1 cellular context compared by ENCODE assay signal in the genomic region with DNA sequence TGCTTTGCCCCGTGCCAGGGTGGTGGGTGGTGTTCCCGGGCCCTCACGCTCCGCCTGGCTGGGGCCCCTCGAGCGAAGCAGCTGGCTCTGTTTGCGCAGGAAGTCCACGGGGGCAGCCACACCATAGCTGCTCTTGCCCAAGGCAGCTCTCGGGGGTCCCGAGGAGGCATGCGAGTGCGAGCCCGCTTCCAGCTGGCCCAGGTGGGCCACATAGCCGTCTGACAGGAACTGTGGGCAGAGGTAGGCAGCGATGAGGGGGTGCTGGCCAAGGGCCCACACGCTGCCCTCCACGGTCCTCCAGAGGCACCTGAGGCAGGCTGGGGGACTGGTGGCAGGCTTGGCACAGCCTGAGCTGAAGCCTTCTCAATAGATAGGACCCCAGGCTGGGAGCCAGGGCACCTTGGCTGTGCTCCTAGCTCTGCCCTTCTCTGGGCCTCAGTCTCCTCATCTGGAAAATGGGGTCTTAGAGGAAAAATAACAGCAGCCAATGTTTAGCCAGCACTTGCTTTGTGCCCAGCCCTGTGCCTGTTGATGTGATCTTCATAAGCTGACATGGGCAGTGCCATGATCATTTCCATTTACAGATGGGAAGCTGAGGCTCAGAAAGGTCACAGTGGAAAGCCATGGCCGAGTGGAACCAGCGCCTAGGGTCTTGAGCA.
TF ChIP-seq lines count a peak whose summit lies in the region.

No MANE protein-coding gene starts in this region.

TF ChIP-seq in K562, 482 proteins besides CTCF, POLR2A, EP300 and RAD21 (continued from another document):
- TF ChIP-seq, protein P1, sequence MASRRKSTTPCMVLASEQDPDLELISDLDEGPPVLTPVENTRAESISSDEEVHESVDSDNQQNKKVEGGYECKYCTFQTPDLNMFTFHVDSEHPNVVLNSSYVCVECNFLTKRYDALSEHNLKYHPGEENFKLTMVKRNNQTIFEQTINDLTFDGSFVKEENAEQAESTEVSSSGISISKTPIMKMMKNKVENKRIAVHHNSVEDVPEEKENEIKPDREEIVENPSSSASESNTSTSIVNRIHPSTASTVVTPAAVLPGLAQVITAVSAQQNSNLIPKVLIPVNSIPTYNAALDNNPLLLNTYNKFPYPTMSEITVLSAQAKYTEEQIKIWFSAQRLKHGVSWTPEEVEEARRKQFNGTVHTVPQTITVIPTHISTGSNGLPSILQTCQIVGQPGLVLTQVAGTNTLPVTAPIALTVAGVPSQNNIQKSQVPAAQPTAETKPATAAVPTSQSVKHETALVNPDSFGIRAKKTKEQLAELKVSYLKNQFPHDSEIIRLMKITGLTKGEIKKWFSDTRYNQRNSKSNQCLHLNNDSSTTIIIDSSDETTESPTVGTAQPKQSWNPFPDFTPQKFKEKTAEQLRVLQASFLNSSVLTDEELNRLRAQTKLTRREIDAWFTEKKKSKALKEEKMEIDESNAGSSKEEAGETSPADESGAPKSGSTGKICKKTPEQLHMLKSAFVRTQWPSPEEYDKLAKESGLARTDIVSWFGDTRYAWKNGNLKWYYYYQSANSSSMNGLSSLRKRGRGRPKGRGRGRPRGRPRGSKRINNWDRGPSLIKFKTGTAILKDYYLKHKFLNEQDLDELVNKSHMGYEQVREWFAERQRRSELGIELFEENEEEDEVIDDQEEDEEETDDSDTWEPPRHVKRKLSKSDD (conservative IDR thresholded peaks at IDR 0.05; ENCODE audit: low read length), result no peak
- TF ChIP-seq RB1 (IDR thresholded peaks at IDR 0.05; ENCODE audit: low read depth) (no peak), BRCA1 (IDR thresholded peaks at IDR 0.05) (no peak), BRCA1 (CRISPR knock-in tag; IDR thresholded peaks at IDR 0.05) (no peak), KLF1 (tag; IDR thresholded peaks at IDR 0.05) (no peak), HDAC2 (IDR thresholded peaks at IDR 0.05) (no peak), ZNF134 (CRISPR knock-in tag; conservative IDR thresholded peaks at IDR 0.05) (no peak)
TF ChIP-seq in K562: peak in this region for 7.
